Comparison of ENCODE assay signal across 19 cellular contexts in genomic region chr2:50614056-50614455, GRCh38.
DNase-seq lines count a peak whose midpoint lies in the region; ATAC-seq, FAIRE-seq and TF ChIP-seq lines count a peak whose summit lies in the region.
"Had no signal": no experiment of that assay in that cellular context is flagged by ENCODE, and none has a peak within 500 bp of the region (broad histone marks: within the 10 kb centered on the region; RNA-seq: fewer than 3 reads in every experiment).

No MANE protein-coding gene starts in this region.

- POLR2A ChIA-PET in AG04450 (lab: Yijun Ruan, JAX), result no interaction called here
- POLR2A ChIA-PET in PC-3 (lab: Charles Lee; ENCODE audit: unreplicated experiment), result no interaction called here

- H3K4me3 ChIP-seq in AG04450 (ENCODE audit: low read depth, low read length) (no peak overlapping the region), PC-3 (ENCODE audit: low read length) (no peak overlapping the region), mammary epithelial cell (replicated peaks in 1 of 3; ENCODE audit: insufficient read depth in 1 of 3, low read depth in 2 of 3, low read length in 3 of 3) (no peak overlapping the region)
- H3K4me3 ChIP-seq: A549 had no signal

- BruUV-seq in PC-3 (replicated peaks; lab: Mats Ljungman, UMichigan), result no TSS peak
- BruUV-seq in mammary epithelial cell (replicated peaks; lab: Mats Ljungman, UMichigan), result no TSS peak

- no peak for FAIRE-seq in frontal cortex (lab: Jason Lieb, UNC)
- FAIRE-seq: GM19239, H54 had no signal

- CTCF ChIA-PET in AG04450 (lab: Charles Lee) (no interaction called here), PC-3 (lab: Charles Lee) (no interaction called here), mammary epithelial cell (lab: Charles Lee; ENCODE audit: low non-redundant PET) (no interaction called here)

- intact Hi-C loops in PC-3 (cut with micrococcal nuclease), result loop anchor here (10.0 kb wide), 1 partner anchor 121 kb away; no protein-coding TSS in a partner anchor
- intact Hi-C loops in mammary epithelial cell (cut with micrococcal nuclease), result no loop called here

- ATAC-seq in PC-3 (no peak), HG03460 (IDR thresholded peaks at IDR 0.05; ENCODE audit: unreplicated experiment) (no peak), GM18907 (IDR thresholded peaks at IDR 0.05; ENCODE audit: unreplicated experiment) (no peak)
- ATAC-seq: A549 had no signal

- H4K20me1 ChIP-seq in PC-3 (ENCODE audit: low read length) (no peaks in the 10 kb centered on the region), mammary epithelial cell (ENCODE audit: insufficient read depth, low read length) (no peaks in the 10 kb centered on the region)

- in situ Hi-C loops in mammary epithelial cell (cut with MboI; ENCODE audit: low sequenced_read_pairs in 2 of 2), result no loop called here

- peaks cover 8% of the 10 kb centered on the region for H3K4me1 ChIP-seq in PC-3 (ENCODE audit: insufficient read depth, low read length)
- H3K4me1 ChIP-seq in mammary epithelial cell (ENCODE audit: insufficient read depth, low read length), result peaks cover 20% of the 10 kb centered on the region
- H3K4me1 ChIP-seq: A549 had no signal

- no peaks in the 10 kb centered on the region for H3K9me3 Mint-ChIP-seq in glutamatergic neuron (ENCODE audit: unreplicated experiment)

- H3K36me3 ChIP-seq in PC-3 (ENCODE audit: low read depth, low read length), result no peaks in the 10 kb centered on the region
- no peaks in the 10 kb centered on the region for H3K36me3 ChIP-seq in mammary epithelial cell (ENCODE audit: insufficient read depth, low read length)

- H3K27me3 Mint-ChIP-seq in glutamatergic neuron (ENCODE audit: unreplicated experiment), result no peaks in the 10 kb centered on the region

- dilution Hi-C loops in mammary epithelial cell (cut with HindIII; ENCODE audit: low sequenced_read_pairs), result no loop called here

- H3K27ac Mint-ChIP-seq in glutamatergic neuron (ENCODE audit: unreplicated experiment), result peak overlapping the region; percentile 12
- H3K27ac Mint-ChIP-seq: HFFc6 had no signal

- 56% methylated on average over 2 of the region's 2 CpGs for WGBS in mammary epithelial cell (ENCODE audit: low coverage, missing lambda C conversion rate)

- no peaks in the 10 kb centered on the region for H3F3A ChIP-seq in PC-3 (ENCODE audit: low read length, unreplicated experiment)

- H3K36me3 Mint-ChIP-seq in glutamatergic neuron (ENCODE audit: unreplicated experiment), result no peaks in the 10 kb centered on the region

- no peaks in the 10 kb centered on the region for H3K9me3 ChIP-seq in AG04450 (ENCODE audit: control insufficient read depth, insufficient read depth, low read length)
- no peaks in the 10 kb centered on the region for H3K9me3 ChIP-seq in PC-3 (ENCODE audit: low read length)
- no peaks in the 10 kb centered on the region for H3K9me3 ChIP-seq in mammary epithelial cell (replicated peaks; ENCODE audit: insufficient read depth, low read length)
- H3K9me3 ChIP-seq: A549 had no signal

- H3K79me2 ChIP-seq in PC-3 (ENCODE audit: low read length) (no peaks in the 10 kb centered on the region), mammary epithelial cell (ENCODE audit: insufficient read depth, low read length) (no peaks in the 10 kb centered on the region)

- H3K9ac ChIP-seq in PC-3 (ENCODE audit: low read length), result no peak overlapping the region
- no peak overlapping the region for H3K9ac ChIP-seq in mammary epithelial cell (ENCODE audit: insufficient read depth, low read length)

- no peaks in the 10 kb centered on the region for H3K9me2 ChIP-seq in PC-3 (replicated peaks; ENCODE audit: low read length)

- no peaks in the 10 kb centered on the region for H3K27me3 ChIP-seq in AG04450 (ENCODE audit: control insufficient read depth, insufficient read depth, low read length)
- no peaks in the 10 kb centered on the region for H3K27me3 ChIP-seq in PC-3 (ENCODE audit: low read length)
- H3K27me3 ChIP-seq in mammary epithelial cell (ENCODE audit: insufficient read depth, low read length), result no peaks in the 10 kb centered on the region

- TF ChIP-seq CTCF in AG04450 (IDR thresholded peaks at IDR 0.05; ENCODE audit: low read depth, low read length) (no peak), PC-3 (conservative IDR thresholded peaks at IDR 0.05; ENCODE audit: low read depth, low read length) (no peak), mammary epithelial cell (conservative IDR thresholded peaks at IDR 0.05 in 1 of 2, IDR thresholded peaks at IDR 0.05 in 1 of 2; ENCODE audit: extremely low read depth in 1 of 2, insufficient read depth in 1 of 2, low read depth in 1 of 2, low read length in 2 of 2) (no peak), glutamatergic neuron (IDR thresholded peaks at IDR 0.05; ENCODE audit: partially characterized antibody, unreplicated experiment) (no peak)

- peaks cover 40% of the 10 kb centered on the region for H3K4me1 Mint-ChIP-seq in glutamatergic neuron (ENCODE audit: low read depth, unreplicated experiment)

- DNase-seq in AG04450 (ENCODE audit: low read depth, low spot score) (peak; percentile 11), PC-3 (peak; percentile 40), mammary epithelial cell (peak; percentile 10), glutamatergic neuron (no peak), GF-D8 (lab: John Stamatoyannopoulos, UW) (no peak), frontal cortex (ENCODE audit: low spot score in 2 of 2) (no peak)
- DNase-seq: DMS153, EL, HFFc6, Karpas-422, MM.1S, NCI-H1092 treated with DMSO at 0.1 percent for 48 hours, NCI-H524 treated with DMSO at 0.1 percent for 48 hours had no signal

- H3K27ac ChIP-seq in AG04450 (ENCODE audit: low read depth, low read length) (no peak overlapping the region), PC-3 (ENCODE audit: low read length) (no peak overlapping the region), mammary epithelial cell (ENCODE audit: insufficient read depth, low read depth, low read length) (no peak overlapping the region)
- H3K27ac ChIP-seq: A549, C4-2B had no signal

- H3K4me3 Mint-ChIP-seq in glutamatergic neuron (ENCODE audit: unreplicated experiment), result no peak overlapping the region
- H3K4me3 Mint-ChIP-seq: HFFc6 had no signal

- no peak overlapping the region for H2AFZ ChIP-seq in PC-3 (ENCODE audit: low read length)
- H2AFZ ChIP-seq in mammary epithelial cell (ENCODE audit: low read depth, low read length), result no peak overlapping the region

- H3K4me2 ChIP-seq in PC-3 (ENCODE audit: low read length) (no peak overlapping the region), mammary epithelial cell (ENCODE audit: insufficient read depth, low read depth, low read length) (no peak overlapping the region)
- H3K4me2 ChIP-seq: A549 had no signal

Comparison
In these comparisons a context has a peak if more than half of its experiments do, and no peak if none do; other contexts are left out.
1. DNase-seq: peak in AG04450 (single experiment), PC-3 (single experiment) and mammary epithelial cell (single experiment); none in glutamatergic neuron (single experiment), GF-D8 (single experiment) and frontal cortex (0 of 2).